In the genomic region with DNA sequence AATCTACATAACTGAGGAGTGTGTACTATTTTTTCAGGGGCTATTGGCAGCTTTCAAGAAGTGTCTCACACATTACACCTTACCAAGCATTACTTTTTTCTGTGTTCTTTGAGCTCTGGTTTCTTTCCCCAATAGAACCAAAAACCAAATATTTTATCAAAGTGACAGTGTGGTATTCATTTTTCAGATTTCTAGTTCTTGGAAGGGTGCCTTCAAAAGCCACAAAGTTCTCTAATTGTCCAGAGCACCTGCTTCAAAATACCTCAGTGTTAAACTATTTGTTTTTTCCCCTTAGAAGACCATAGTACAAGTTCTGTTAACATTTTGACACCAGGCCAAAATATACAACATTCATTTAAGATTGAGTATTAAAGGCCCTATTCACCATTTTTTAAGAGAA, we compare ENCODE assay signal across 24 cellular contexts.
"Had no signal": no experiment of that assay in that cellular context is flagged by ENCODE, and none has a peak within 500 bp of the region (broad histone marks: within the 10 kb centered on the region; RNA-seq: fewer than 3 reads in every experiment).

No MANE protein-coding gene starts in this region.

- H3K4me3 ChIP-seq: gastrocnemius medialis, hepatocyte, ovary, upper lobe of left lung had no signal

- H3K27ac ChIP-seq: gastrocnemius medialis, hepatocyte, ovary, upper lobe of left lung had no signal

- H3K36me3 ChIP-seq: gastrocnemius medialis, ovary, upper lobe of left lung had no signal

- H2AFZ ChIP-seq: hepatocyte had no signal

- H3K79me2 ChIP-seq: hepatocyte had no signal

- ATAC-seq: activated naive CD8-positive, alpha-beta T cell treated with anti-CD3 and anti-CD28 coated beads, Interleukin-2, amount 50 U/mL, for 24 hours; activated T-helper 17 cell treated with anti-CD3 and anti-CD28 coated beads, Interleukin-2, amount 50 U/mL, for 72 hours; esophagus mucosa; gastrocnemius medialis; left cardiac atrium; left ventricle myocardium superior; stimulated activated memory B cell treated with anti-CD40 and anti-IgM and Interleukin-4, amounts not matched to agents 10 μg/mL and 1 μg/mL and 100 μg/mL, for 72 hours; stimulated activated naive CD8-positive, alpha-beta T cell treated with anti-CD3 and anti-CD28 coated beads, Interleukin-15, amount 100 ng/mL, for 72 hours had no signal

- DNase-seq: activated CD4-positive, alpha-beta memory T cell treated with anti-CD3 and anti-CD28 coated beads for 36 hours; activated CD4-positive, alpha-beta T cell treated with anti-CD3 and anti-CD28 coated beads, Interleukin-2, amount 10 ng/mL, durations not matched to agents 24 days and 14 days; activated CD4-positive, CD25-positive, alpha-beta regulatory T cell treated with anti-CD3 and anti-CD28 coated beads, Interleukin-2, amount 50 U/mL, for 72 hours; activated CD8-positive, alpha-beta memory T cell treated with anti-CD3 and anti-CD28 coated beads, Interleukin-2, amount 50 U/mL, for 4 hours; activated naive CD8-positive, alpha-beta T cell treated with anti-CD3 and anti-CD28 coated beads, Interleukin-2, amount 50 U/mL, for 24 hours; activated T-cell treated with anti-CD3 and anti-CD28 coated beads, Interleukin-2, amount 50 U/mL, for 1 hour; amygdala; gastrocnemius medialis; left cardiac atrium; left ventricle myocardium superior; naive B cell; ovary; small intestine; stimulated activated CD4-positive, alpha-beta T cell treated with anti-CD3 and anti-CD28 coated beads, Interleukin-1b, Interleukin-23, amount 100 ng/mL, for 48 hours; stimulated activated CD4-positive, alpha-beta T cell treated with anti-CD3 and anti-CD28 coated beads, Interleukin-4, amount 100 ng/mL, for 4 hours; stimulated activated CD8-positive, alpha-beta memory T cell treated with anti-CD3 and anti-CD28 coated beads, Interleukin-4, amount 100 ng/mL, for 48 hours; stimulated activated naive CD8-positive, alpha-beta T cell treated with anti-CD3 and anti-CD28 coated beads, Interleukin-15, amount 100 ng/mL, for 72 hours; substantia nigra; T-helper 9 cell had no signal

- H3K27me3 ChIP-seq: gastrocnemius medialis, hepatocyte, ovary, upper lobe of left lung had no signal

- H3K4me2 ChIP-seq: hepatocyte had no signal

- H3K4me1 ChIP-seq: gastrocnemius medialis, upper lobe of left lung had no signal

- H3K9me3 ChIP-seq: gastrocnemius medialis, ovary had no signal
